In genomic region chr9:10250200-10250599, GRCh38 we compare ENCODE assay signal across 15 cellular contexts.
DNase-seq lines count a peak whose midpoint lies in the region; TF ChIP-seq lines count a peak whose summit lies in the region.
"Had no signal": no experiment of that assay in that cellular context is flagged by ENCODE, and none has a peak within 500 bp of the region (broad histone marks: within the 10 kb centered on the region; RNA-seq: fewer than 3 reads in every experiment).

No MANE protein-coding gene starts in this region.

- H3K27me3 ChIP-seq in hepatocyte, result no peaks in the 10 kb centered on the region

- H3K4me3 ChIP-seq in cardiac fibroblast (replicated peaks in 1 of 2; ENCODE audit: low read depth in 2 of 2, low read length in 2 of 2) (no peak overlapping the region), hepatocyte (no peak overlapping the region)

- H3K27ac ChIP-seq in hepatocyte, result no peak overlapping the region

- DNase-seq in HCEC 1CT (peak; percentile 47), NCI-H446 (lab: John Stamatoyannopoulos, UW) (peak; percentile 53 to 64), cardiac fibroblast (ENCODE audit: low read depth in 2 of 2) (peak; percentile 9 to 27), hepatocyte (ENCODE audit: low spot score) (peak; percentile 14), GM19240 (ENCODE audit: insufficient read length, low spot score) (no peak), cortex of kidney (lab: John Stamatoyannopoulos, UW) (no peak)
- DNase-seq in stimulated activated naive CD4-positive, alpha-beta T cell (lab: John Stamatoyannopoulos, UW), result no peak
- DNase-seq: ACHN, C1 segment of cervical spinal cord, DMS79 treated with DMSO at 0.1 percent for 48 hours, KG1, MV-4-11, NCI-H1436 treated with DMSO at 0.1 percent for 48 hours, NCI-H2081, NCI-H524 had no signal

- no peaks in the 10 kb centered on the region for H3K36me3 ChIP-seq in hepatocyte (replicated peaks; ENCODE audit: insufficient read depth, low read depth)

- H3K4me2 ChIP-seq in hepatocyte, result no peak overlapping the region

- H3K79me2 ChIP-seq in hepatocyte, result no peaks in the 10 kb centered on the region

- WGBS in hepatocyte (ENCODE audit: low lambda C conversion rate, missing lambda C conversion rate), result 66% methylated on average over 1 of the region's 1 CpG

- H4K20me1 ChIP-seq in hepatocyte (ENCODE audit: insufficient read depth, poor library complexity, severe bottlenecking), result no peaks in the 10 kb centered on the region

- no peaks in the 10 kb centered on the region for H3K9me3 ChIP-seq in hepatocyte (ENCODE audit: low read depth)

- no peak overlapping the region for H2AFZ ChIP-seq in hepatocyte

- no peak for TF ChIP-seq CTCF in cardiac fibroblast (IDR thresholded peaks at IDR 0.05; ENCODE audit: low read depth, low read length)
- no peak for TF ChIP-seq CTCF in hepatocyte (IDR thresholded peaks at IDR 0.05; ENCODE audit: poor library complexity)

- H3K9me2 ChIP-seq in hepatocyte (replicated peaks; ENCODE audit: insufficient read depth), result no peaks in the 10 kb centered on the region

- H3K4me1 ChIP-seq in hepatocyte (ENCODE audit: insufficient read depth), result no peaks in the 10 kb centered on the region

Comparison
In these comparisons a context has a peak if more than half of its experiments do, and no peak if none do; other contexts are left out.
1. DNase-seq: peak in HCEC 1CT (single experiment), NCI-H446 (2 of 2), cardiac fibroblast (2 of 2) and hepatocyte (single experiment); none in GM19240 (single experiment), stimulated activated naive CD4-positive, alpha-beta T cell (0 of 6) and cortex of kidney (single experiment).